Comparison of ENCODE assay signal across 1 cellular context in the genomic region with DNA sequence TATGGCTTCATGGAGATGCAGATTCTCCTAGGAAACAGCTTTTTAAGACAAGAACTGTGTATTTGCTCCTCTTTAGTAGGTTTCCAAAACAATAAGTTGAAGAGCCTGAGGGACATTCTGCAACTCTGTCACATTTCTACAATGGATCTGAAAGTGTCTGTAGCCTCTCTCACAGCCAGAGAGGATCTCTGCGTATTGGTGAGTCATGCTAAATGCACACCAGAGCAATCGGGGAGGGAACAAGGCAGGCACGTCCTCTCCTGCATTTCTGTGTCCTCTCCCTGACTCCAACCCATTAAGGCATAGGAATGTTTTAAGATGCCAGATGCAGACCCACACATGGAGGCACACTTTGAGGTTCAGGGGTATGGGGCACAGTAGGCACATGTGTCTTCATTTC.
TF ChIP-seq lines count a peak whose summit lies in the region.

No MANE protein-coding gene starts in this region.

TF ChIP-seq in GM23338, 12 proteins besides CTCF, POLR2A, EP300 and RAD21 (continued from another document):
- TF ChIP-seq, protein P1, sequence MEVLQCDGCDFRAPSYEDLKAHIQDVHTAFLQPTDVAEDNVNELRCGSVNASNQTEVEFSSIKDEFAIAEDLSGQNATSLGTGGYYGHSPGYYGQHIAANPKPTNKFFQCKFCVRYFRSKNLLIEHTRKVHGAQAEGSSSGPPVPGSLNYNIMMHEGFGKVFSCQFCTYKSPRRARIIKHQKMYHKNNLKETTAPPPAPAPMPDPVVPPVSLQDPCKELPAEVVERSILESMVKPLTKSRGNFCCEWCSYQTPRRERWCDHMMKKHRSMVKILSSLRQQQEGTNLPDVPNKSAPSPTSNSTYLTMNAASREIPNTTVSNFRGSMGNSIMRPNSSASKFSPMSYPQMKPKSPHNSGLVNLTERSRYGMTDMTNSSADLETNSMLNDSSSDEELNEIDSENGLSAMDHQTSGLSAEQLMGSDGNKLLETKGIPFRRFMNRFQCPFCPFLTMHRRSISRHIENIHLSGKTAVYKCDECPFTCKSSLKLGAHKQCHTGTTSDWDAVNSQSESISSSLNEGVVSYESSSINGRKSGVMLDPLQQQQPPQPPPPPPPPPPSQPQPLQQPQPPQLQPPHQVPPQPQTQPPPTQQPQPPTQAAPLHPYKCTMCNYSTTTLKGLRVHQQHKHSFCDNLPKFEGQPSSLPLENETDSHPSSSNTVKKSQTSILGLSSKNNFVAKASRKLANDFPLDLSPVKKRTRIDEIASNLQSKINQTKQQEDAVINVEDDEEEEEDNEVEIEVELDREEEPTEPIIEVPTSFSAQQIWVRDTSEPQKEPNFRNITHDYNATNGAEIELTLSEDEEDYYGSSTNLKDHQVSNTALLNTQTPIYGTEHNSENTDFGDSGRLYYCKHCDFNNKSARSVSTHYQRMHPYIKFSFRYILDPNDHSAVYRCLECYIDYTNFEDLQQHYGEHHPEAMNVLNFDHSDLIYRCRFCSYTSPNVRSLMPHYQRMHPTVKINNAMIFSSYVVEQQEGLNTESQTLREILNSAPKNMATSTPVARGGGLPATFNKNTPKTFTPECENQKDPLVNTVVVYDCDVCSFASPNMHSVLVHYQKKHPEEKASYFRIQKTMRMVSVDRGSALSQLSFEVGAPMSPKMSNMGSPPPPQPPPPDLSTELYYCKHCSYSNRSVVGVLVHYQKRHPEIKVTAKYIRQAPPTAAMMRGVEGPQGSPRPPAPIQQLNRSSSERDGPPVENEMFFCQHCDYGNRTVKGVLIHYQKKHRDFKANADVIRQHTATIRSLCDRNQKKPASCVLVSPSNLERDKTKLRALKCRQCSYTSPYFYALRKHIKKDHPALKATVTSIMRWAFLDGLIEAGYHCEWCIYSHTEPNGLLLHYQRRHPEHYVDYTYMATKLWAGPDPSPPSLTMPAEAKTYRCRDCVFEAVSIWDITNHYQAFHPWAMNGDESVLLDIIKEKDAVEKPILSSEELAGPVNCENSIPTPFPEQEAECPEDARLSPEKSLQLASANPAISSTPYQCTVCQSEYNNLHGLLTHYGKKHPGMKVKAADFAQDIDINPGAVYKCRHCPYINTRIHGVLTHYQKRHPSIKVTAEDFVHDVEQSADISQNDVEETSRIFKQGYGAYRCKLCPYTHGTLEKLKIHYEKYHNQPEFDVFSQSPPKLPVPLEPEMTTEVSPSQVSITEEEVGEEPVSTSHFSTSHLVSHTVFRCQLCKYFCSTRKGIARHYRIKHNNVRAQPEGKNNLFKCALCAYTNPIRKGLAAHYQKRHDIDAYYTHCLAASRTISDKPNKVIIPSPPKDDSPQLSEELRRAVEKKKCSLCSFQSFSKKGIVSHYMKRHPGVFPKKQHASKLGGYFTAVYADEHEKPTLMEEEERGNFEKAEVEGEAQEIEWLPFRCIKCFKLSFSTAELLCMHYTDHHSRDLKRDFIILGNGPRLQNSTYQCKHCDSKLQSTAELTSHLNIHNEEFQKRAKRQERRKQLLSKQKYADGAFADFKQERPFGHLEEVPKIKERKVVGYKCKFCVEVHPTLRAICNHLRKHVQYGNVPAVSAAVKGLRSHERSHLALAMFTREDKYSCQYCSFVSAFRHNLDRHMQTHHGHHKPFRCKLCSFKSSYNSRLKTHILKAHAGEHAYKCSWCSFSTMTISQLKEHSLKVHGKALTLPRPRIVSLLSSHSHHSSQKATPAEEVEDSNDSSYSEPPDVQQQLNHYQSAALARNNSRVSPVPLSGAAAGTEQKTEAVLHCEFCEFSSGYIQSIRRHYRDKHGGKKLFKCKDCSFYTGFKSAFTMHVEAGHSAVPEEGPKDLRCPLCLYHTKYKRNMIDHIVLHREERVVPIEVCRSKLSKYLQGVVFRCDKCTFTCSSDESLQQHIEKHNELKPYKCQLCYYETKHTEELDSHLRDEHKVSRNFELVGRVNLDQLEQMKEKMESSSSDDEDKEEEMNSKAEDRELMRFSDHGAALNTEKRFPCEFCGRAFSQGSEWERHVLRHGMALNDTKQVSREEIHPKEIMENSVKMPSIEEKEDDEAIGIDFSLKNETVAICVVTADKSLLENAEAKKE (CRISPR knock-in tag; IDR thresholded peaks at IDR 0.05): no peak
- TF ChIP-seq ZNF331 (CRISPR knock-in tag; IDR thresholded peaks at IDR 0.05; ENCODE audit: low read depth): no peak
- TF ChIP-seq POLR2AphosphoS5 (IDR thresholded peaks at IDR 0.05; ENCODE audit: low read depth): no peak
- TF ChIP-seq JUNB (IDR thresholded peaks at IDR 0.05; ENCODE audit: unreplicated experiment): no peak
- no peak for TF ChIP-seq ZNF114 (CRISPR knock-in tag; IDR thresholded peaks at IDR 0.05)
- no peak for TF ChIP-seq CREB1 (CRISPR knock-in tag; IDR thresholded peaks at IDR 0.05; ENCODE audit: low read depth)
- TF ChIP-seq NANOG (IDR thresholded peaks at IDR 0.05; ENCODE audit: borderline replicate concordance): no peak
- TF ChIP-seq, protein P2, sequence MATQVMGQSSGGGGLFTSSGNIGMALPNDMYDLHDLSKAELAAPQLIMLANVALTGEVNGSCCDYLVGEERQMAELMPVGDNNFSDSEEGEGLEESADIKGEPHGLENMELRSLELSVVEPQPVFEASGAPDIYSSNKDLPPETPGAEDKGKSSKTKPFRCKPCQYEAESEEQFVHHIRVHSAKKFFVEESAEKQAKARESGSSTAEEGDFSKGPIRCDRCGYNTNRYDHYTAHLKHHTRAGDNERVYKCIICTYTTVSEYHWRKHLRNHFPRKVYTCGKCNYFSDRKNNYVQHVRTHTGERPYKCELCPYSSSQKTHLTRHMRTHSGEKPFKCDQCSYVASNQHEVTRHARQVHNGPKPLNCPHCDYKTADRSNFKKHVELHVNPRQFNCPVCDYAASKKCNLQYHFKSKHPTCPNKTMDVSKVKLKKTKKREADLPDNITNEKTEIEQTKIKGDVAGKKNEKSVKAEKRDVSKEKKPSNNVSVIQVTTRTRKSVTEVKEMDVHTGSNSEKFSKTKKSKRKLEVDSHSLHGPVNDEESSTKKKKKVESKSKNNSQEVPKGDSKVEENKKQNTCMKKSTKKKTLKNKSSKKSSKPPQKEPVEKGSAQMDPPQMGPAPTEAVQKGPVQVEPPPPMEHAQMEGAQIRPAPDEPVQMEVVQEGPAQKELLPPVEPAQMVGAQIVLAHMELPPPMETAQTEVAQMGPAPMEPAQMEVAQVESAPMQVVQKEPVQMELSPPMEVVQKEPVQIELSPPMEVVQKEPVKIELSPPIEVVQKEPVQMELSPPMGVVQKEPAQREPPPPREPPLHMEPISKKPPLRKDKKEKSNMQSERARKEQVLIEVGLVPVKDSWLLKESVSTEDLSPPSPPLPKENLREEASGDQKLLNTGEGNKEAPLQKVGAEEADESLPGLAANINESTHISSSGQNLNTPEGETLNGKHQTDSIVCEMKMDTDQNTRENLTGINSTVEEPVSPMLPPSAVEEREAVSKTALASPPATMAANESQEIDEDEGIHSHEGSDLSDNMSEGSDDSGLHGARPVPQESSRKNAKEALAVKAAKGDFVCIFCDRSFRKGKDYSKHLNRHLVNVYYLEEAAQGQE (IDR thresholded peaks at IDR 0.05; ENCODE audit: unreplicated experiment): no peak
- TF ChIP-seq EZH2 (IDR thresholded peaks at IDR 0.05; ENCODE audit: low read depth, unreplicated experiment): no peak
- no peak for TF ChIP-seq STAT1 (IDR thresholded peaks at IDR 0.05; ENCODE audit: unreplicated experiment)
